In the genomic region with DNA sequence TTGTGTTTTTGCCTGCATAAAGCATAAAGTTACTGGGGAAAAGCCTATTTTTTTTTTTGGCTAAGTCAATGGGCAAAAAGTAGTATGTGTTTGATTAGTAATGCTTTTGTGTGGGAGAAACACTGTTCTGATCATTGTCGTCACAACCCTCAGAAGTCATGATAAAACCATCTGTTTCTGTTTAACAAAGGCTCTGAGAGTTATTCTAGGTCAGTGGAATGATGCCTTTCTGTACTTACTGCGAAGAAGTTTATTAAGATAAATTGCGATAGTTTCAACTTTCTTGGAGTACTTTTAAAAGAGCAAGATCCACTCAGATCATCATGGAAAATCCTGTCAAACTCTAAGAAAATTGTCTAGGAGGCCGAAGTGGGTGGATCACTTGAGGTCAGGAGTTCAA, we compare ENCODE assay signal across 20 cellular contexts.
DNase-seq lines count a peak whose midpoint lies in the region; ATAC-seq and TF ChIP-seq lines count a peak whose summit lies in the region.
"Had no signal": no experiment of that assay in that cellular context is flagged by ENCODE, and none has a peak within 500 bp of the region (broad histone marks: within the 10 kb centered on the region; RNA-seq: fewer than 3 reads in every experiment).

No MANE protein-coding gene starts in this region.

- H3K9me1 ChIP-seq in IMR-90 (ENCODE audit: insufficient read depth, low read length) = peaks cover 9% of the 10 kb centered on the region

- no peak overlapping the region for H4K8ac ChIP-seq in IMR-90 (ENCODE audit: low read depth in 2 of 2, low read length in 2 of 2)

- intact Hi-C loops in IMR-90 (cut with micrococcal nuclease) = loop anchor here (2.0 kb wide), 1 partner anchor 29 kb away; no protein-coding TSS in a partner anchor

- no CpG with 5 or more reads among the region's 4 CpGs for WGBS in IMR-90 (ENCODE audit: extremely low coverage in 2 of 2, insufficient read length in 1 of 2), 2 experiments

- peaks cover 40% of the 10 kb centered on the region for H4K20me1 ChIP-seq in IMR-90 (ENCODE audit: insufficient read depth, low read length)

- peaks cover 42% of the 10 kb centered on the region for H3K36me3 Mint-ChIP-seq in activated T-cell treated with anti-CD3 and anti-CD28 coated beads, Interleukin-2, amount 50 U/mL, for 24 hours (ENCODE audit: low read depth)

- no peak for DNase-seq in activated T-cell treated with anti-CD3 and anti-CD28 coated beads, Interleukin-2, amount 50 U/mL, for 24 hours
- DNase-seq in activated T-cell treated with anti-CD3 and anti-CD28 coated beads for 4 hours (no peak), IMR-90 (peak; percentile 96), choroid plexus epithelial cell (ENCODE audit: low read depth) (peak; percentile 88), skeletal muscle cell (ENCODE audit: low read depth) (peak; percentile 83), medulla oblongata (ENCODE audit: extremely low spot score) (no peak), DMS153 treated with DMSO at 0.1 percent for 48 hours (lab: John Stamatoyannopoulos, UW; ENCODE audit: unreplicated experiment) (no peak)
- DNase-seq in NK-92 treated with Interleukin-12 subunit alpha and Interleukin-12 subunit beta, amount 100 ng/mL, for 24 hours (lab: John Stamatoyannopoulos, UW) = no peak
- DNase-seq: ACHN; activated CD4-positive, alpha-beta T cell treated with anti-CD3 and anti-CD28 coated beads for 1 hour; DND-41; erythroblast; KBM-7; mammary epithelial cell; NCI-H1436 treated with DMSO at 0.1 percent for 48 hours; PC-9; stimulated activated CD4-positive, alpha-beta T cell treated with anti-CD3 and anti-CD28 coated beads, Interleukin-15, amount 100 ng/mL, for 24 hours; thyroid gland had no signal

- H3K14ac ChIP-seq in IMR-90 (replicated peaks; ENCODE audit: low read depth, low read length) = no peak overlapping the region

- no peak; the same call in 1 of the 2 replicates for TF ChIP-seq RAD21 in IMR-90 (IDR thresholded peaks at IDR 0.05; ENCODE audit: low read length)

- no peak overlapping the region for H3K4me3 Mint-ChIP-seq in activated T-cell treated with anti-CD3 and anti-CD28 coated beads, Interleukin-2, amount 50 U/mL, for 24 hours
- H3K4me3 Mint-ChIP-seq: GM23338 had no signal

- no peaks in the 10 kb centered on the region for H3K27me3 ChIP-seq in IMR-90 (ENCODE audit: control insufficient read depth, insufficient read depth, low read length)
- H3K27me3 ChIP-seq: thyroid gland had no signal

- H2AFZ ChIP-seq in IMR-90 (replicated peaks; ENCODE audit: low read length, poor library complexity) = no peak overlapping the region
- H2AFZ ChIP-seq: GM23338, PC-9 had no signal

- H3K27ac ChIP-seq in IMR-90 (ENCODE audit: insufficient read depth, low read length) = peak overlapping the region; percentile 81; the same call in 1 of the 2 replicates
- H3K27ac ChIP-seq: neutrophil, PC-9, thyroid gland had no signal

- TF ChIP-seq CTCF in IMR-90 (conservative IDR thresholded peaks at IDR 0.05; ENCODE audit: low read depth, low read length) = no peak
- no peak for TF ChIP-seq CTCF in choroid plexus epithelial cell (conservative IDR thresholded peaks at IDR 0.05; ENCODE audit: low read depth, low read length)

- H4K5ac ChIP-seq in IMR-90 (ENCODE audit: low read depth, low read length) = no peak overlapping the region

- BruUV-seq in IMR-90 (replicated peaks; lab: Mats Ljungman, UMichigan) = no TSS peak

- H2BK120ac ChIP-seq in IMR-90 (ENCODE audit: low read depth, low read length) = no peak overlapping the region

- no peak overlapping the region for H2AK9ac ChIP-seq in IMR-90 (replicated peaks; ENCODE audit: low read depth, low read length, poor library complexity)

- in situ Hi-C loops in IMR-90 (cut with MboI; ENCODE audit: low sequenced_read_pairs) = no loop called here

- H3K4me3 ChIP-seq in IMR-90 (ENCODE audit: insufficient read depth, low read depth, low read length) = no peak overlapping the region
- H3K4me3 ChIP-seq in choroid plexus epithelial cell (ENCODE audit: low read depth, low read length) = no peak overlapping the region
- no peak overlapping the region for H3K4me3 ChIP-seq in skeletal muscle cell (ENCODE audit: low read depth, low read length)
- H3K4me3 ChIP-seq: GM23338, PC-9, thyroid gland had no signal

- dilution Hi-C loops in IMR-90 (cut with HindIII; ENCODE audit: low sequenced_read_pairs, unreplicated experiment) = no loop called here

- no peak overlapping the region for H4K91ac ChIP-seq in IMR-90 (ENCODE audit: insufficient read depth, low read depth, low read length)

- peak overlapping the region; percentile 45 for H3K18ac ChIP-seq in IMR-90 (ENCODE audit: low read depth, low read length)

- H3K4me1 ChIP-seq in IMR-90 (ENCODE audit: control insufficient read depth, insufficient read depth, low read length) = peaks cover 13% of the 10 kb centered on the region

- no peak overlapping the region for H3K4ac ChIP-seq in IMR-90 (ENCODE audit: low read depth, low read length)

- no peaks in the 10 kb centered on the region; the same call in 1 of the 2 replicates for H3K36me3 ChIP-seq in IMR-90 (ENCODE audit: control insufficient read depth, insufficient read depth, low read length)
- H3K36me3 ChIP-seq: neutrophil, thyroid gland had no signal

- H3K9me3 Mint-ChIP-seq in activated T-cell treated with anti-CD3 and anti-CD28 coated beads, Interleukin-2, amount 50 U/mL, for 24 hours = no peaks in the 10 kb centered on the region

- POLR2A ChIA-PET in IMR-90 (lab: Charles Lee; ENCODE audit: unreplicated experiment) = no interaction called here

- TF ChIP-seq POLR2A in IMR-90 (IDR thresholded peaks at IDR 0.05; ENCODE audit: low read depth, low read length) = no peak

- peaks cover 40 to 87% of the 10 kb centered on the region in 2 experiments for H3K79me1 ChIP-seq in IMR-90 (ENCODE audit: low read depth in 1 of 2, low read length in 2 of 2)

- ATAC-seq in IMR-90 (ENCODE audit: low read depth) = peak; percentile 81
- ATAC-seq: GM23338 had no signal

- H3K4me2 ChIP-seq in IMR-90 (ENCODE audit: low read depth, low read length) = peak overlapping the region; percentile 60
- H3K4me2 ChIP-seq: GM23338, PC-9 had no signal

- no peak overlapping the region for H3K23ac ChIP-seq in IMR-90 (ENCODE audit: low read depth, low read length)

- peak overlapping the region; percentile 66 for H2BK5ac ChIP-seq in IMR-90 (ENCODE audit: low read depth, low read length, poor library complexity, severe bottlenecking)

- no peak overlapping the region for H2BK20ac ChIP-seq in IMR-90 (ENCODE audit: low read depth, low read length)

- H2AK5ac ChIP-seq in IMR-90 (ENCODE audit: low read depth, low read length) = no peak overlapping the region

- H3K9me3 ChIP-seq in IMR-90 (ENCODE audit: control insufficient read depth, insufficient read depth, low read length) = no peaks in the 10 kb centered on the region
- H3K9me3 ChIP-seq: neutrophil, thyroid gland had no signal

- H3K27me3 Mint-ChIP-seq in activated T-cell treated with anti-CD3 and anti-CD28 coated beads, Interleukin-2, amount 50 U/mL, for 24 hours = no peaks in the 10 kb centered on the region

- peak overlapping the region; percentile 52 for H3K27ac Mint-ChIP-seq in activated T-cell treated with anti-CD3 and anti-CD28 coated beads, Interleukin-2, amount 50 U/mL, for 24 hours
- H3K27ac Mint-ChIP-seq: GM23338 had no signal

- H2BK15ac ChIP-seq in IMR-90 (ENCODE audit: low read depth, low read length) = no peak overlapping the region

- peaks cover 73% of the 10 kb centered on the region for H3K4me1 Mint-ChIP-seq in activated T-cell treated with anti-CD3 and anti-CD28 coated beads, Interleukin-2, amount 50 U/mL, for 24 hours (ENCODE audit: low read depth)

- CTCF ChIA-PET in IMR-90 (lab: Yijun Ruan, JAX) = interaction anchor here (1.2 kb wide), 1 partner anchor 20 kb away, joined by 3 read pairs; no protein-coding TSS in a partner anchor

- no peak overlapping the region for H3K9ac ChIP-seq in IMR-90 (ENCODE audit: low read depth, low read length)

- H3K56ac ChIP-seq in IMR-90 (ENCODE audit: extremely low read depth, insufficient read depth, low read length) = no peak overlapping the region

TF ChIP-seq in IMR-90, 13 proteins besides CTCF, POLR2A, EP300 and RAD21:
- TF ChIP-seq FOS (IDR thresholded peaks at IDR 0.05; ENCODE audit: low read depth, low read length) (0 out of 2 replicates have a peak, but pooled peaks have one; percentile 14), SMC3 (IDR thresholded peaks at IDR 0.05; ENCODE audit: low read depth, low read length) (no peak), CHD1 (IDR thresholded peaks at IDR 0.05; ENCODE audit: low read depth, low read length) (no peak)
- TF ChIP-seq, protein P1, sequence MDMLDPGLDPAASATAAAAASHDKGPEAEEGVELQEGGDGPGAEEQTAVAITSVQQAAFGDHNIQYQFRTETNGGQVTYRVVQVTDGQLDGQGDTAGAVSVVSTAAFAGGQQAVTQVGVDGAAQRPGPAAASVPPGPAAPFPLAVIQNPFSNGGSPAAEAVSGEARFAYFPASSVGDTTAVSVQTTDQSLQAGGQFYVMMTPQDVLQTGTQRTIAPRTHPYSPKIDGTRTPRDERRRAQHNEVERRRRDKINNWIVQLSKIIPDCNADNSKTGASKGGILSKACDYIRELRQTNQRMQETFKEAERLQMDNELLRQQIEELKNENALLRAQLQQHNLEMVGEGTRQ (IDR thresholded peaks at IDR 0.05; ENCODE audit: low read depth, low read length) = no peak
- TF ChIP-seq, protein P2, sequence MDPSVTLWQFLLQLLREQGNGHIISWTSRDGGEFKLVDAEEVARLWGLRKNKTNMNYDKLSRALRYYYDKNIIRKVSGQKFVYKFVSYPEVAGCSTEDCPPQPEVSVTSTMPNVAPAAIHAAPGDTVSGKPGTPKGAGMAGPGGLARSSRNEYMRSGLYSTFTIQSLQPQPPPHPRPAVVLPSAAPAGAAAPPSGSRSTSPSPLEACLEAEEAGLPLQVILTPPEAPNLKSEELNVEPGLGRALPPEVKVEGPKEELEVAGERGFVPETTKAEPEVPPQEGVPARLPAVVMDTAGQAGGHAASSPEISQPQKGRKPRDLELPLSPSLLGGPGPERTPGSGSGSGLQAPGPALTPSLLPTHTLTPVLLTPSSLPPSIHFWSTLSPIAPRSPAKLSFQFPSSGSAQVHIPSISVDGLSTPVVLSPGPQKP (IDR thresholded peaks at IDR 0.05; ENCODE audit: borderline replicate concordance, low read depth, low read length) = no peak

Comparison
In these comparisons a context has a peak if more than half of its experiments do, and no peak if none do; other contexts are left out.
1. DNase-seq: peak in IMR-90 (single experiment), choroid plexus epithelial cell (single experiment) and skeletal muscle cell (single experiment); none in activated T-cell treated with anti-CD3 and anti-CD28 coated beads, Interleukin-2, amount 50 U/mL, for 24 hours (single experiment), activated T-cell treated with anti-CD3 and anti-CD28 coated beads for 4 hours (single experiment), medulla oblongata (single experiment), DMS153 treated with DMSO at 0.1 percent for 48 hours (single experiment) and NK-92 treated with Interleukin-12 subunit alpha and Interleukin-12 subunit beta, amount 100 ng/mL, for 24 hours (single experiment).